In genomic region chr17:21253646-21254441, GRCh38 we compare ENCODE assay signal across 1 cellular context.
TF ChIP-seq lines count a peak whose summit lies in the region.

No MANE protein-coding gene starts in this region.

TF ChIP-seq in HCT116, 20 proteins besides CTCF, POLR2A, EP300 and RAD21 (continued from another document):
- TF ChIP-seq, protein P1, sequence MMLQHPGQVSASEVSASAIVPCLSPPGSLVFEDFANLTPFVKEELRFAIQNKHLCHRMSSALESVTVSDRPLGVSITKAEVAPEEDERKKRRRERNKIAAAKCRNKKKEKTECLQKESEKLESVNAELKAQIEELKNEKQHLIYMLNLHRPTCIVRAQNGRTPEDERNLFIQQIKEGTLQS (IDR thresholded peaks at IDR 0.05), result no peak
- TF ChIP-seq, protein P2, sequence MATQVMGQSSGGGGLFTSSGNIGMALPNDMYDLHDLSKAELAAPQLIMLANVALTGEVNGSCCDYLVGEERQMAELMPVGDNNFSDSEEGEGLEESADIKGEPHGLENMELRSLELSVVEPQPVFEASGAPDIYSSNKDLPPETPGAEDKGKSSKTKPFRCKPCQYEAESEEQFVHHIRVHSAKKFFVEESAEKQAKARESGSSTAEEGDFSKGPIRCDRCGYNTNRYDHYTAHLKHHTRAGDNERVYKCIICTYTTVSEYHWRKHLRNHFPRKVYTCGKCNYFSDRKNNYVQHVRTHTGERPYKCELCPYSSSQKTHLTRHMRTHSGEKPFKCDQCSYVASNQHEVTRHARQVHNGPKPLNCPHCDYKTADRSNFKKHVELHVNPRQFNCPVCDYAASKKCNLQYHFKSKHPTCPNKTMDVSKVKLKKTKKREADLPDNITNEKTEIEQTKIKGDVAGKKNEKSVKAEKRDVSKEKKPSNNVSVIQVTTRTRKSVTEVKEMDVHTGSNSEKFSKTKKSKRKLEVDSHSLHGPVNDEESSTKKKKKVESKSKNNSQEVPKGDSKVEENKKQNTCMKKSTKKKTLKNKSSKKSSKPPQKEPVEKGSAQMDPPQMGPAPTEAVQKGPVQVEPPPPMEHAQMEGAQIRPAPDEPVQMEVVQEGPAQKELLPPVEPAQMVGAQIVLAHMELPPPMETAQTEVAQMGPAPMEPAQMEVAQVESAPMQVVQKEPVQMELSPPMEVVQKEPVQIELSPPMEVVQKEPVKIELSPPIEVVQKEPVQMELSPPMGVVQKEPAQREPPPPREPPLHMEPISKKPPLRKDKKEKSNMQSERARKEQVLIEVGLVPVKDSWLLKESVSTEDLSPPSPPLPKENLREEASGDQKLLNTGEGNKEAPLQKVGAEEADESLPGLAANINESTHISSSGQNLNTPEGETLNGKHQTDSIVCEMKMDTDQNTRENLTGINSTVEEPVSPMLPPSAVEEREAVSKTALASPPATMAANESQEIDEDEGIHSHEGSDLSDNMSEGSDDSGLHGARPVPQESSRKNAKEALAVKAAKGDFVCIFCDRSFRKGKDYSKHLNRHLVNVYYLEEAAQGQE (IDR thresholded peaks at IDR 0.05; ENCODE audit: low read depth), result no peak
